ENCODE assay signal across 27 cellular contexts in the genomic region with DNA sequence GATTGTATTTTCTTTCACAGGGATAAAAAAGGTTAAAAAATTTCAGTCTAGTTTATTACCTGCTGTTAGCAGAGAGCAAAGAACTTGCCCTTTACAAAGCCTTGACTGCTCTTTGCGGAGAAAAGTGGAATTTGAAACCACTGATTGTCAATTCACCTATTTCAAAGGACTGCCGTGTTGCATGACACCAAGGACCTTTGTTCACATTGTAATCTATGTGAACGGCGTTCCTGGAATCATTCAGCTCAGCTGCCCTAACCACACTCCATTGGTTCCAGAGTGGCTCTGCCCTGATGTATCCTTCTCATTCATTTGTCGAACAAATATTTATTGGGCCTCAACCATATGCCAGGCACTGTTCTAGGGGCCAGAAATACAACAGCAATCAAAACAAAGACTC.
DNase-seq lines count a peak whose midpoint lies in the region; ATAC-seq and TF ChIP-seq lines count a peak whose summit lies in the region.
"Had no signal": no experiment of that assay in that cellular context is flagged by ENCODE, and none has a peak within 500 bp of the region (broad histone marks: within the 10 kb centered on the region; RNA-seq: fewer than 3 reads in every experiment).

No MANE protein-coding gene starts in this region.

- no peak overlapping the region for H3K4me3 ChIP-seq in liver (ENCODE audit: low read depth in 1 of 3, low read length in 3 of 3)
- no peak overlapping the region for H3K4me3 ChIP-seq in mesenchymal stem cell (ENCODE audit: insufficient read depth in 1 of 2, low read depth in 1 of 2, low read length in 2 of 2)
- H3K4me3 ChIP-seq: coronary artery, GM23338, neural progenitor cell, SJSA1 had no signal

- peak; percentile 4 for TF ChIP-seq CTCF in liver (IDR thresholded peaks at IDR 0.05; ENCODE audit: low read depth, low read length, missing input control)

- H3K4me2 ChIP-seq in mesenchymal stem cell (ENCODE audit: low read length, poor library complexity, severe bottlenecking), result no peak overlapping the region
- H3K4me2 ChIP-seq: GM23338, KMS-11, neural progenitor cell had no signal

- H4K8ac ChIP-seq in mesenchymal stem cell (ENCODE audit: low read length), result no peak overlapping the region

- no peak overlapping the region for H2BK15ac ChIP-seq in mesenchymal stem cell (ENCODE audit: low read depth, poor library complexity, severe bottlenecking)

- H2AK5ac ChIP-seq in mesenchymal stem cell (ENCODE audit: low read length, severe bottlenecking), result no peak overlapping the region

- no peak overlapping the region for H2AFZ ChIP-seq in mesenchymal stem cell (ENCODE audit: low read depth, low read length)
- H2AFZ ChIP-seq: GM23338, neural progenitor cell had no signal

- no peak overlapping the region for H3K23ac ChIP-seq in mesenchymal stem cell (ENCODE audit: low read length in 2 of 2)

- no peak overlapping the region for H2BK120ac ChIP-seq in mesenchymal stem cell (ENCODE audit: low read depth, low read length)

- peaks cover 24% of the 10 kb centered on the region for H3K79me1 ChIP-seq in mesenchymal stem cell (replicated peaks; ENCODE audit: low read length, poor library complexity, severe bottlenecking)

- H3K9ac ChIP-seq in liver (ENCODE audit: low read depth in 1 of 2, low read length in 2 of 2), result no peak overlapping the region
- H3K9ac ChIP-seq in mesenchymal stem cell (ENCODE audit: low read length), result no peak overlapping the region
- H3K9ac ChIP-seq: KMS-11, neural progenitor cell had no signal

- TF ChIP-seq RAD21 in liver (IDR thresholded peaks at IDR 0.05), result peak; percentile 51 to 58

- no peaks in the 10 kb centered on the region for H3K9me3 ChIP-seq in liver (ENCODE audit: control insufficient read depth in 4 of 4, low read length in 3 of 4)
- no peaks in the 10 kb centered on the region for H3K9me3 ChIP-seq in mesenchymal stem cell (ENCODE audit: control insufficient read depth, low read length)
- H3K9me3 ChIP-seq: SJSA1 had no signal

- H3K27ac ChIP-seq in liver (ENCODE audit: low read depth in 1 of 2, low read length in 2 of 2) (no peak overlapping the region), mesenchymal stem cell (ENCODE audit: low read length, poor library complexity, severe bottlenecking) (no peak overlapping the region)
- H3K27ac ChIP-seq: coronary artery, KMS-11, neural progenitor cell, SJSA1 had no signal

- H3K36me3 ChIP-seq in liver (ENCODE audit: control insufficient read depth in 4 of 4, insufficient read depth in 3 of 4, low read depth in 1 of 4, low read length in 3 of 4), result peaks cover 0 to 4% (median 1%) of the 10 kb centered on the region in 4 donors
- peaks cover 13 to 27% of the 10 kb centered on the region in 2 experiments for H3K36me3 ChIP-seq in mesenchymal stem cell (ENCODE audit: control insufficient read depth in 1 of 2, insufficient read depth in 2 of 2, low read depth in 1 of 2, low read length in 2 of 2)
- H3K36me3 ChIP-seq: SJSA1 had no signal

- H3K27me3 ChIP-seq in liver (ENCODE audit: control insufficient read depth in 4 of 4, insufficient read depth in 4 of 4, low read length in 3 of 4), result no peaks in the 10 kb centered on the region
- H3K27me3 ChIP-seq in mesenchymal stem cell (ENCODE audit: control insufficient read depth in 1 of 2, insufficient read depth in 1 of 2, low read length in 2 of 2), result no peaks in the 10 kb centered on the region
- H3K27me3 ChIP-seq: neural progenitor cell, SJSA1 had no signal

- no peak overlapping the region for H3K14ac ChIP-seq in mesenchymal stem cell (ENCODE audit: low read length in 2 of 2)

- no peak overlapping the region for H3K4ac ChIP-seq in mesenchymal stem cell (ENCODE audit: low read depth in 1 of 2, low read length in 2 of 2)

- H3K4me1 ChIP-seq in liver (ENCODE audit: control insufficient read depth in 4 of 4, insufficient read depth in 4 of 4, low read length in 3 of 4) (peaks cover 0 to 5% (median 0%) of the 10 kb centered on the region in 4 donors), mesenchymal stem cell (ENCODE audit: control insufficient read depth, insufficient read depth, low read depth, low read length) (peaks cover 8% of the 10 kb centered on the region)

- no peak overlapping the region for H3K18ac ChIP-seq in mesenchymal stem cell (ENCODE audit: low read depth in 1 of 2, low read length in 2 of 2)

- H4K91ac ChIP-seq in mesenchymal stem cell (ENCODE audit: low read length), result no peak overlapping the region

- H2BK5ac ChIP-seq in mesenchymal stem cell (ENCODE audit: low read depth, low read length, poor library complexity, severe bottlenecking), result no peak overlapping the region

- 39% methylated on average over 5 of the region's 5 CpGs for WGBS in liver
- 92% methylated on average over 4 of the region's 5 CpGs for WGBS in mesenchymal stem cell

- DNase-seq in COLO668 (lab: John Stamatoyannopoulos, UW; ENCODE audit: unreplicated experiment), result peak; percentile 51
- peak; percentile 42 for DNase-seq in HuH-7 (ENCODE audit: low spot score)
- DNase-seq in SW480 (ENCODE audit: low spot score), result peak; percentile 65
- DNase-seq in HCEC 1CT, result no peak
- no peak for DNase-seq in H4 (ENCODE audit: low spot score)
- DNase-seq in mesenchymal stem cell, result no peak
- DNase-seq: activated CD4-positive, alpha-beta T cell treated with anti-CD3 and anti-CD28 coated beads for 4 hours; activated naive CD4-positive, alpha-beta T cell treated with anti-CD3 and anti-CD28 coated beads for 36 hours; activated T-cell treated with anti-CD3 and anti-CD28 coated beads, Interleukin-2, amount 50 U/mL, for 24 hours; CD4-positive, CD25-positive, alpha-beta regulatory T cell; DMS53; effector memory CD8-positive, alpha-beta T cell; foreskin melanocyte; GDM1; immature natural killer cell; NCI-H524 treated with DMSO at 0.1 percent for 48 hours; posterior cingulate gyrus; stimulated activated CD4-positive, alpha-beta T cell treated with anti-CD3 and anti-CD28 coated beads, Interleukin-15, amount 100 ng/mL, for 24 hours had no signal

- no peak for ATAC-seq in GM18909 (IDR thresholded peaks at IDR 0.05; ENCODE audit: poor library complexity, unreplicated experiment)
- ATAC-seq: effector memory CD8-positive, alpha-beta T cell; esophagus mucosa; GM23338; sciatic nerve had no signal

- no peak overlapping the region for H2BK12ac ChIP-seq in mesenchymal stem cell (ENCODE audit: low read length in 2 of 2)

TF ChIP-seq in liver, 16 proteins besides CTCF, POLR2A, EP300 and RAD21 (continues in another document):
- TF ChIP-seq, protein P1, sequence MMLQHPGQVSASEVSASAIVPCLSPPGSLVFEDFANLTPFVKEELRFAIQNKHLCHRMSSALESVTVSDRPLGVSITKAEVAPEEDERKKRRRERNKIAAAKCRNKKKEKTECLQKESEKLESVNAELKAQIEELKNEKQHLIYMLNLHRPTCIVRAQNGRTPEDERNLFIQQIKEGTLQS (IDR thresholded peaks at IDR 0.05), result no peak
- TF ChIP-seq, protein P2, sequence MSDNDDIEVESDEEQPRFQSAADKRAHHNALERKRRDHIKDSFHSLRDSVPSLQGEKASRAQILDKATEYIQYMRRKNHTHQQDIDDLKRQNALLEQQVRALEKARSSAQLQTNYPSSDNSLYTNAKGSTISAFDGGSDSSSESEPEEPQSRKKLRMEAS (IDR thresholded peaks at IDR 0.05), result peak; percentile 24
- TF ChIP-seq NR2F2 (IDR thresholded peaks at IDR 0.05) (peak; percentile 27), HNF4G (IDR thresholded peaks at IDR 0.05) (peak; percentile 77), HNF4A (conservative IDR thresholded peaks at IDR 0.05) (peak; percentile 84 to 90), GABPA (IDR thresholded peaks at IDR 0.05 in 1 of 2, conservative IDR thresholded peaks at IDR 0.05 in 1 of 2) (no peak), SP1 (IDR thresholded peaks at IDR 0.05) (peak; percentile 82), FOXA2 (IDR thresholded peaks at IDR 0.05) (no peak), EGR1 (IDR thresholded peaks at IDR 0.05; ENCODE audit: low read depth in 2 of 2) (no peak), JUND (IDR thresholded peaks at IDR 0.05) (peak in 1 of 2 donors; percentile 28), YY1 (IDR thresholded peaks at IDR 0.05) (peak; percentile 35), TAF1 (conservative IDR thresholded peaks at IDR 0.05) (no peak), RXRA (IDR thresholded peaks at IDR 0.05) (peak; percentile 65 to 69), REST (IDR thresholded peaks at IDR 0.05) (no peak)

Comparison
In these comparisons a context has a peak if more than half of its experiments do, and no peak if none do; other contexts are left out.
1. DNase-seq: peak in COLO668 (single experiment), HuH-7 (single experiment) and SW480 (single experiment); none in HCEC 1CT (single experiment), H4 (single experiment) and mesenchymal stem cell (single experiment).